In genomic region chr16:586645-587590, GRCh38 we compare ENCODE assay signal across 11 cellular contexts. TPM values are rescaled to one million over a fixed set of nuclear protein-coding genes. Genes with fewer than 3 reads are reported as not detected.
DNase-seq lines count a peak whose midpoint lies in the region; ATAC-seq and TF ChIP-seq lines count a peak whose summit lies in the region.
"Had no signal": no experiment of that assay in that cellular context is flagged by ENCODE, and none has a peak within 500 bp of the region (broad histone marks: within the 10 kb centered on the region; RNA-seq: fewer than 3 reads in every experiment).

No MANE protein-coding gene starts in this region.

- TF ChIP-seq CTCF in RWPE2 (IDR thresholded peaks at IDR 0.05; ENCODE audit: poor library complexity, severe bottlenecking) = no peak
- no peak for TF ChIP-seq CTCF in spleen (IDR thresholded peaks at IDR 0.05 in 8 of 11, conservative IDR thresholded peaks at IDR 0.05 in 3 of 11)

- peaks cover 20% of the 10 kb centered on the region for H3K36me3 Mint-ChIP-seq in activated T-cell treated with anti-CD3 and anti-CD28 coated beads, Interleukin-2, amount 50 U/mL, for 24 hours (ENCODE audit: low read depth)

- no peaks in the 10 kb centered on the region for H3K9me3 Mint-ChIP-seq in activated T-cell treated with anti-CD3 and anti-CD28 coated beads, Interleukin-2, amount 50 U/mL, for 24 hours

- no peaks in the 10 kb centered on the region for H3K36me3 ChIP-seq in RWPE2 (ENCODE audit: low read depth)
- H3K36me3 ChIP-seq in spleen = peaks cover 0 to 17% (median 0%) of the 10 kb centered on the region in 6 donors

- H3K27me3 ChIP-seq in RWPE2 (ENCODE audit: insufficient read depth, poor library complexity, severe bottlenecking) (no peaks in the 10 kb centered on the region), spleen (replicated peaks in 1 of 7) (peaks cover 0 to 9% (median 0%) of the 10 kb centered on the region in 7 donors)

- POLR2A ChIA-PET in HEK293T (lab: Yijun Ruan, JAX) = interaction anchor here (1.3 to 1.4 kb wide), 2 partner anchors 14 to 20 kb away, joined by 3 read pairs; partner anchors contain the start of gene NHLRC4

- peak overlapping the region; percentile 92 for H3K4me3 Mint-ChIP-seq in activated T-cell treated with anti-CD3 and anti-CD28 coated beads, Interleukin-2, amount 50 U/mL, for 24 hours

- H3K4me1 Mint-ChIP-seq in activated T-cell treated with anti-CD3 and anti-CD28 coated beads, Interleukin-2, amount 50 U/mL, for 24 hours (ENCODE audit: low read depth) = peaks cover 17% of the 10 kb centered on the region

- peak; percentile 82 for TF ChIP-seq POLR2A in erythroblast (IDR thresholded peaks at IDR 0.05; ENCODE audit: low read length)
- TF ChIP-seq POLR2A in spleen (IDR thresholded peaks at IDR 0.05) = no peak

- H3K27ac ChIP-seq in RWPE2 (ENCODE audit: poor library complexity, severe bottlenecking) (peak overlapping the region; percentile 87), spleen (peak overlapping the region in 1 of 8 donors; percentile 98)

- H3K4me1 ChIP-seq in RWPE2 (ENCODE audit: insufficient read depth, poor library complexity, severe bottlenecking) (peaks cover 8% of the 10 kb centered on the region), spleen (peaks cover 17 to 37% (median 34%) of the 10 kb centered on the region in 6 donors)

- H3K4me3 ChIP-seq in RWPE2 (ENCODE audit: severe bottlenecking) (no peak overlapping the region), spleen (no peak overlapping the region)

- peak overlapping the region; percentile 98 for H3K27ac Mint-ChIP-seq in activated T-cell treated with anti-CD3 and anti-CD28 coated beads, Interleukin-2, amount 50 U/mL, for 24 hours

- no peaks in the 10 kb centered on the region for H3K9me3 ChIP-seq in RWPE2 (ENCODE audit: severe bottlenecking)
- H3K9me3 ChIP-seq in spleen = no peaks in the 10 kb centered on the region

- WGBS in spleen, 5 donors = 81 to 88% (median 85%) methylated on average over 14 of the region's 14 CpGs

- CTCF ChIA-PET in HEK293T (lab: Yijun Ruan, JAX) = interaction anchor here (0.7 kb wide), 1 partner anchor 152 kb away, joined by 4 read pairs; no protein-coding TSS in a partner anchor

- no peak for DNase-seq in activated T-cell treated with anti-CD3 and anti-CD28 coated beads, Interleukin-2, amount 50 U/mL, for 24 hours
- DNase-seq in activated T-cell treated with anti-CD3 and anti-CD28 coated beads, Interleukin-2, amount 50 U/mL, for 48 hours = no peak
- DNase-seq in RWPE2 (ENCODE audit: low spot score) (no peak), erythroblast (lab: John Stamatoyannopoulos, UW) (peak in 1 of 2 experiments; percentile 38), spleen (peak; percentile 75), COR-L47 (lab: John Stamatoyannopoulos, UW) (no peak), DMS79 (lab: John Stamatoyannopoulos, UW) (no peak), HEK293T (ENCODE audit: extremely low spot score) (no peak)
- DNase-seq: NCI-H345 had no signal

- intact Hi-C loops in spleen (cut with DNase I; ENCODE audit: low total_unique reads) = loop anchor here (5.0 kb wide), 1 partner anchor 55 kb away; the partner anchor contains the start of gene MCRIP2

- ATAC-seq in RWPE2 (ENCODE audit: low read depth) = no peak

- H3K27me3 Mint-ChIP-seq in activated T-cell treated with anti-CD3 and anti-CD28 coated beads, Interleukin-2, amount 50 U/mL, for 24 hours = no peaks in the 10 kb centered on the region

TF ChIP-seq in HEK293T, 16 proteins besides CTCF, POLR2A, EP300 and RAD21:
- TF ChIP-seq LEF1 (IDR thresholded peaks at IDR 0.05; ENCODE audit: borderline replicate concordance) (no peak), ZNF384 (IDR thresholded peaks at IDR 0.05) (no peak), FOXK2 (IDR thresholded peaks at IDR 0.05) (no peak), HDGF (IDR thresholded peaks at IDR 0.05; ENCODE audit: borderline replicate concordance) (no peak), FOXA1 (IDR thresholded peaks at IDR 0.05) (no peak), TARDBP (IDR thresholded peaks at IDR 0.05) (no peak), SP1 (IDR thresholded peaks at IDR 0.05) (no peak), FOXM1 (IDR thresholded peaks at IDR 0.05; ENCODE audit: borderline replicate concordance) (no peak), BHLHE40 (IDR thresholded peaks at IDR 0.05; ENCODE audit: borderline replicate concordance) (no peak), ELF4 (IDR thresholded peaks at IDR 0.05) (no peak)
TF ChIP-seq in HEK293T: peak in this region for 0.

RNA-seq across cellular contexts. Expression of gene RAB40C, which starts 2.9 kb away (rescaled TPM):
- 10 to 100 TPM; 12.9 to 21.6 (median 15.3) TPM for total RNA-seq in spleen
- polyA plus RNA-seq in spleen = 10 to 100 TPM in 2 of 3 donors, 1 to 10 TPM in 1; 8.1 to 20.9 (median 11.0) TPM

RNA-seq across cellular contexts. Expression of gene PIGQ, which starts 17.1 kb away (rescaled TPM):
- total RNA-seq in spleen = 10 to 100 TPM; 36.1 to 42.7 (median 39.2) TPM
- polyA plus RNA-seq in spleen = 10 to 100 TPM; 20.7 to 70.5 (median 42.2) TPM

RNA-seq across cellular contexts. Expression of gene NHLRC4, which starts 20.1 kb away (rescaled TPM):
- 1 to 10 TPM; 1.5 to 8.8 (median 4.5) TPM for total RNA-seq in spleen
- 1 to 10 TPM; 2.7 to 4.7 (median 3.6) TPM for polyA plus RNA-seq in spleen

RNA-seq across cellular contexts. Expression of gene PRR35, which starts 26.7 kb away (rescaled TPM):
- total RNA-seq in spleen = not detected
- not detected for polyA plus RNA-seq in spleen
- total RNA-seq: activated CD8-positive, alpha-beta memory T cell treated with anti-CD3 and anti-CD28 coated beads for 36 hours; epithelial cell of proximal tubule had no signal

RNA-seq across cellular contexts. Expression of gene WFIKKN1, which starts 43.9 kb away (rescaled TPM):
- 1 to 10 TPM in 3 of 7 donors, under 1 TPM in 4; 0.49 to 1.5 (median 0.95) TPM for total RNA-seq in spleen
- 1 to 10 TPM in 1 of 3 donors, under 1 TPM in 2; 0.15 to 1.8 (median 0.30) TPM for polyA plus RNA-seq in spleen
- total RNA-seq: epithelial cell of proximal tubule had no signal
